28 cellular contexts compared by ENCODE assay signal in genomic region chr12:55167010-55167640, GRCh38. TPM values are rescaled to one million over a fixed set of nuclear protein-coding genes. Genes with fewer than 3 reads are reported as not detected.
"Had no signal": no experiment of that assay in that cellular context is flagged by ENCODE, and none has a peak within 500 bp of the region (broad histone marks: within the 10 kb centered on the region; RNA-seq: fewer than 3 reads in every experiment).

No MANE protein-coding gene starts in this region.

RNA-seq across cellular contexts. Expression of gene OR9K2, which starts 40.9 kb away (rescaled TPM):
- total RNA-seq: endothelial cell of umbilical vein; epithelial cell of proximal tubule; esophagus muscularis mucosa; fibroblast of lung; foreskin keratinocyte; gastroesophageal sphincter; heart left ventricle; hepatocyte; kidney epithelial cell; left cardiac atrium; left lung; lower leg skin; lung microvascular endothelial cell; mucosa of gallbladder; naive thymus-derived CD4-positive, alpha-beta T cell; ovary; psoas muscle; renal cortical epithelial cell; right cardiac atrium; sigmoid colon; skeletal muscle tissue; stomach; subcutaneous adipose tissue; temporal lobe; thyroid gland; ureter; vagina had no signal
- polyA plus RNA-seq: endothelial cell of umbilical vein; fibroblast of lung; foreskin keratinocyte; heart left ventricle; hepatocyte; naive thymus-derived CD4-positive, alpha-beta T cell; ovary; psoas muscle; right cardiac atrium; sigmoid colon; stomach had no signal

RNA-seq across cellular contexts. Expression of gene OR10A7, which starts 53.7 kb away (rescaled TPM):
- total RNA-seq: endothelial cell of umbilical vein; epithelial cell of proximal tubule; esophagus muscularis mucosa; fibroblast of lung; foreskin keratinocyte; gastroesophageal sphincter; heart left ventricle; hepatocyte; kidney epithelial cell; left cardiac atrium; left lung; lower leg skin; lung microvascular endothelial cell; mucosa of gallbladder; naive thymus-derived CD4-positive, alpha-beta T cell; occipital lobe; ovary; psoas muscle; renal cortical epithelial cell; right cardiac atrium; sigmoid colon; skeletal muscle tissue; stomach; subcutaneous adipose tissue; temporal lobe; thyroid gland; ureter; vagina had no signal
- polyA plus RNA-seq: endothelial cell of umbilical vein; fibroblast of lung; foreskin keratinocyte; heart left ventricle; hepatocyte; naive thymus-derived CD4-positive, alpha-beta T cell; ovary; psoas muscle; right cardiac atrium; sigmoid colon; stomach had no signal
